In the genomic region with DNA sequence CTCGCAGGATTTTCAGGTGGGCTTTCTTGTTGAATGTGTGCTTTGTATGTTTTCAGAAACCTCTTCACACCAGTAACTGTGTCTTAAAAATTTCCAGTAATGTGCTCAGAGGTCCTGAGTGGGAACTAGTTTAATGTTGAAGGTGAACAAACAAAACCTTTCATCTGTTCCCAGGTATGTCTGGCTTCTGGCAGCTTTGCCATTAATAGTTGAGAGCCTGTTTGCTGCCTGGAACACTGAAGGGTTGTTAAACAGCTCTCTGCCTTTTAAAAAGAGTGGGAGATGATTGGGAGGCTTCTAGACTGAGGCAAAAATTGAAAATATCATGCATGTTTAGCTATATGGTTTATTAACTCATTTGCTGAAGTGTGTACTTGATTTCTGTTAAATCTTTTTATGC, we compare ENCODE assay signal across 19 cellular contexts.
DNase-seq lines count a peak whose midpoint lies in the region; ATAC-seq and TF ChIP-seq lines count a peak whose summit lies in the region.
"Had no signal": no experiment of that assay in that cellular context is flagged by ENCODE, and none has a peak within 500 bp of the region (broad histone marks: within the 10 kb centered on the region; RNA-seq: fewer than 3 reads in every experiment).

No MANE protein-coding gene starts in this region.

- no peaks in the 10 kb centered on the region for H3K27me3 Mint-ChIP-seq in activated naive CD8-positive, alpha-beta T cell treated with anti-CD3 and anti-CD28 coated beads for 36 hours
- H3K27me3 Mint-ChIP-seq: activated CD4-positive, alpha-beta memory T cell treated with anti-CD3 and anti-CD28 coated beads, Interleukin-2, amount 10 ng/mL, durations not matched to agents 7 days and 5 days had no signal

- no peaks in the 10 kb centered on the region for H3K36me3 ChIP-seq in lower lobe of right lung
- H3K36me3 ChIP-seq: ovary, vagina had no signal

- no peak for DNase-seq in lower lobe of right lung
- DNase-seq in activated naive CD8-positive, alpha-beta T cell treated with anti-CD3 and anti-CD28 coated beads for 36 hours, result no peak
- DNase-seq in NCI-H774 (lab: John Stamatoyannopoulos, UW), result no peak
- DNase-seq in activated CD4-positive, CD25-positive, alpha-beta regulatory T cell (lab: John Stamatoyannopoulos, UW), result no peak
- no peak for DNase-seq in effector CD8-positive, alpha-beta T cell (lab: John Stamatoyannopoulos, UW)
- DNase-seq: activated CD4-positive, alpha-beta memory T cell treated with anti-CD3 and anti-CD28 coated beads, Interleukin-2, amount 10 ng/mL, durations not matched to agents 7 days and 5 days; activated naive CD8-positive, alpha-beta T cell treated with anti-CD3 and anti-CD28 coated beads, Interleukin-2, amount 10 ng/mL, durations not matched to agents 7 days and 5 days; activated T-cell treated with anti-CD3 and anti-CD28 coated beads, Interleukin-2, amount 50 U/mL, for 48 hours; HCEC 1CT; NCI-H146; NCI-H446; PC-3; stimulated activated naive CD4-positive, alpha-beta T cell had no signal

- no peak overlapping the region for H3K4me3 Mint-ChIP-seq in activated naive CD8-positive, alpha-beta T cell treated with anti-CD3 and anti-CD28 coated beads for 36 hours
- H3K4me3 Mint-ChIP-seq: activated CD4-positive, alpha-beta memory T cell treated with anti-CD3 and anti-CD28 coated beads, Interleukin-2, amount 10 ng/mL, durations not matched to agents 7 days and 5 days; activated naive CD8-positive, alpha-beta T cell treated with anti-CD3 and anti-CD28 coated beads, Interleukin-2, amount 10 ng/mL, durations not matched to agents 7 days and 5 days had no signal

- H3K4me3 ChIP-seq in lower lobe of right lung, result no peak overlapping the region
- H3K4me3 ChIP-seq: ovary, vagina had no signal

- ATAC-seq in GM18867 (IDR thresholded peaks at IDR 0.05; ENCODE audit: unreplicated experiment), result peak; percentile 1
- peak; percentile 3 for ATAC-seq in GM21576 (IDR thresholded peaks at IDR 0.05; ENCODE audit: unreplicated experiment)
- peak; percentile 4 for ATAC-seq in HG03460 (IDR thresholded peaks at IDR 0.05; ENCODE audit: unreplicated experiment)
- ATAC-seq in lower lobe of right lung, result peak; percentile 67 to 91
- ATAC-seq: PC-3, SK-N-SH treated with all-trans-retinoic acid at 6 μM for 48 hours had no signal

- no peaks in the 10 kb centered on the region for H3K9me3 ChIP-seq in lower lobe of right lung
- H3K9me3 ChIP-seq: ovary, vagina had no signal

- peaks cover 10% of the 10 kb centered on the region for H3K9me3 Mint-ChIP-seq in activated naive CD8-positive, alpha-beta T cell treated with anti-CD3 and anti-CD28 coated beads for 36 hours

- no peaks in the 10 kb centered on the region for H3K4me1 Mint-ChIP-seq in activated naive CD8-positive, alpha-beta T cell treated with anti-CD3 and anti-CD28 coated beads for 36 hours
- H3K4me1 Mint-ChIP-seq: activated CD4-positive, alpha-beta memory T cell treated with anti-CD3 and anti-CD28 coated beads, Interleukin-2, amount 10 ng/mL, durations not matched to agents 7 days and 5 days; activated naive CD8-positive, alpha-beta T cell treated with anti-CD3 and anti-CD28 coated beads, Interleukin-2, amount 10 ng/mL, durations not matched to agents 7 days and 5 days had no signal

- no peak overlapping the region for H3K27ac Mint-ChIP-seq in activated naive CD8-positive, alpha-beta T cell treated with anti-CD3 and anti-CD28 coated beads for 36 hours
- H3K27ac Mint-ChIP-seq: activated CD4-positive, alpha-beta memory T cell treated with anti-CD3 and anti-CD28 coated beads, Interleukin-2, amount 10 ng/mL, durations not matched to agents 7 days and 5 days; activated naive CD8-positive, alpha-beta T cell treated with anti-CD3 and anti-CD28 coated beads, Interleukin-2, amount 10 ng/mL, durations not matched to agents 7 days and 5 days had no signal

- H3K36me3 Mint-ChIP-seq in activated naive CD8-positive, alpha-beta T cell treated with anti-CD3 and anti-CD28 coated beads for 36 hours, result no peaks in the 10 kb centered on the region
- H3K36me3 Mint-ChIP-seq: activated naive CD8-positive, alpha-beta T cell treated with anti-CD3 and anti-CD28 coated beads, Interleukin-2, amount 10 ng/mL, durations not matched to agents 7 days and 5 days had no signal

- H3K27me3 ChIP-seq in lower lobe of right lung (ENCODE audit: low read depth), result no peaks in the 10 kb centered on the region
- H3K27me3 ChIP-seq: ovary, vagina had no signal

- TF ChIP-seq CTCF in lower lobe of right lung (IDR thresholded peaks at IDR 0.05), result no peak

- no peaks in the 10 kb centered on the region for H3K4me1 ChIP-seq in lower lobe of right lung
- H3K4me1 ChIP-seq: vagina had no signal

- intact Hi-C loops in lower lobe of right lung (cut with DNase I), result no loop called here

- peak overlapping the region; percentile 58 for H3K27ac ChIP-seq in lower lobe of right lung
- H3K27ac ChIP-seq: ovary, vagina had no signal

Comparison
In these comparisons a context has a peak if more than half of its experiments do, and no peak if none do; other contexts are left out.
1. ATAC-seq: peak in every context shown above with its lines; median percentile 79 in lower lobe of right lung; 4 in HG03460; 3 in GM21576; 1 in GM18867.